Comparison of ENCODE assay signal across 22 cellular contexts in genomic region chr11:115362997-115363396, GRCh38.
DNase-seq lines count a peak whose midpoint lies in the region; ATAC-seq, FAIRE-seq and TF ChIP-seq lines count a peak whose summit lies in the region.
"Had no signal": no experiment of that assay in that cellular context is flagged by ENCODE, and none has a peak within 500 bp of the region (broad histone marks: within the 10 kb centered on the region; RNA-seq: fewer than 3 reads in every experiment).

No MANE protein-coding gene starts in this region.

- intact Hi-C loops in left ventricle myocardium inferior (cut with micrococcal nuclease), result no loop called here
- intact Hi-C loops in psoas muscle (cut with DNase I), result no loop called here

- TF ChIP-seq CTCF in left ventricle myocardium inferior (IDR thresholded peaks at IDR 0.05; ENCODE audit: borderline replicate concordance), result no peak
- TF ChIP-seq CTCF in psoas muscle (IDR thresholded peaks at IDR 0.05), result no peak
- no peak for TF ChIP-seq CTCF in GM10266 (IDR thresholded peaks at IDR 0.05; ENCODE audit: control insufficient read depth, insufficient read depth, low read depth, missing control alignments)

- H3K27ac ChIP-seq in left ventricle myocardium inferior (replicated peaks) (peak overlapping the region; percentile 58), psoas muscle (no peak overlapping the region)
- H3K27ac ChIP-seq: PC-9 had no signal

- H3K36me3 ChIP-seq in left ventricle myocardium inferior (no peaks in the 10 kb centered on the region), psoas muscle (ENCODE audit: insufficient read depth in 1 of 2, low read depth in 1 of 2) (no peaks in the 10 kb centered on the region)

- no peak overlapping the region for H3K27ac Mint-ChIP-seq in immature natural killer cell

- DNase-seq in NCI-H82 (lab: John Stamatoyannopoulos, UW), result peak; percentile 26
- DNase-seq in NCI-H82 treated with DMSO at 0.1 percent for 48 hours (lab: John Stamatoyannopoulos, UW; ENCODE audit: unreplicated experiment), result no peak
- no peak for DNase-seq in GM12892 (ENCODE audit: insufficient read length)
- peak; percentile 21 for DNase-seq in left ventricle myocardium inferior
- no peak for DNase-seq in psoas muscle
- DNase-seq in immature natural killer cell, result no peak
- DNase-seq in GM10266 (ENCODE audit: extremely low spot score), result no peak
- DNase-seq: DMS53; HCEC 1CT; KG1; MM.1S; NCI-H187; NCI-H345; NCI-H510A treated with DMSO at 0.1 percent for 48 hours; NCI-H748 treated with DMSO at 0.1 percent for 48 hours; NK-92 treated with Interleukin-12 subunit alpha and Interleukin-12 subunit beta, amount 100 ng/mL, for 24 hours; PC-9; SHP77 had no signal

- no peaks in the 10 kb centered on the region for H3K36me3 Mint-ChIP-seq in immature natural killer cell

- TF ChIP-seq POLR2A in GM12892 (IDR thresholded peaks at IDR 0.05; ENCODE audit: low read depth, low read length), result no peak

- peak in 3 of 4 donors; percentile 54 to 60 (median 55) for ATAC-seq in psoas muscle
- ATAC-seq: GM12878 had no signal

- H3K4me1 ChIP-seq in left ventricle myocardium inferior, result peaks cover 41% of the 10 kb centered on the region
- peaks cover 6% of the 10 kb centered on the region for H3K4me1 ChIP-seq in psoas muscle

- WGBS in psoas muscle, 3 donors, result 37 to 55% (median 47%) methylated on average over 6 of the region's 6 CpGs

- peaks cover 0 to 2% (median 0%) of the 10 kb centered on the region in 6 donors for H3K9me3 Mint-ChIP-seq in immature natural killer cell

- H3K27me3 Mint-ChIP-seq in immature natural killer cell (ENCODE audit: low read depth in 3 of 3), result peaks cover 0 to under 1% (median 0%) of the 10 kb centered on the region in 3 donors

- FAIRE-seq in GM12892 (lab: Jason Lieb, UNC), result peak; percentile 17
- FAIRE-seq: G401.6, GM12878, H1, HTR-8/SVneo had no signal

- H3K4me3 ChIP-seq in left ventricle myocardium inferior, result no peak overlapping the region
- no peak overlapping the region for H3K4me3 ChIP-seq in psoas muscle
- H3K4me3 ChIP-seq: GM12878, PC-9 had no signal

- H3K4me3 Mint-ChIP-seq in immature natural killer cell, result no peak overlapping the region

- no peaks in the 10 kb centered on the region for H3K4me1 Mint-ChIP-seq in immature natural killer cell

- H3K9me3 ChIP-seq in left ventricle myocardium inferior (replicated peaks) (no peaks in the 10 kb centered on the region), psoas muscle (no peaks in the 10 kb centered on the region)

- H3K27me3 ChIP-seq in left ventricle myocardium inferior (ENCODE audit: low read depth) (no peaks in the 10 kb centered on the region), psoas muscle (ENCODE audit: insufficient read depth in 3 of 3, low read length in 2 of 3) (no peaks in the 10 kb centered on the region)

Comparison
In these comparisons a context has a peak if more than half of its experiments do, and no peak if none do; other contexts are left out.
1. DNase-seq: peak in NCI-H82 (single experiment) and left ventricle myocardium inferior (single experiment); none in NCI-H82 treated with DMSO at 0.1 percent for 48 hours (single experiment), GM12892 (single experiment), psoas muscle (0 of 2), immature natural killer cell (0 of 3) and GM10266 (single experiment).